1 cellular context compared by ENCODE assay signal in the genomic region with DNA sequence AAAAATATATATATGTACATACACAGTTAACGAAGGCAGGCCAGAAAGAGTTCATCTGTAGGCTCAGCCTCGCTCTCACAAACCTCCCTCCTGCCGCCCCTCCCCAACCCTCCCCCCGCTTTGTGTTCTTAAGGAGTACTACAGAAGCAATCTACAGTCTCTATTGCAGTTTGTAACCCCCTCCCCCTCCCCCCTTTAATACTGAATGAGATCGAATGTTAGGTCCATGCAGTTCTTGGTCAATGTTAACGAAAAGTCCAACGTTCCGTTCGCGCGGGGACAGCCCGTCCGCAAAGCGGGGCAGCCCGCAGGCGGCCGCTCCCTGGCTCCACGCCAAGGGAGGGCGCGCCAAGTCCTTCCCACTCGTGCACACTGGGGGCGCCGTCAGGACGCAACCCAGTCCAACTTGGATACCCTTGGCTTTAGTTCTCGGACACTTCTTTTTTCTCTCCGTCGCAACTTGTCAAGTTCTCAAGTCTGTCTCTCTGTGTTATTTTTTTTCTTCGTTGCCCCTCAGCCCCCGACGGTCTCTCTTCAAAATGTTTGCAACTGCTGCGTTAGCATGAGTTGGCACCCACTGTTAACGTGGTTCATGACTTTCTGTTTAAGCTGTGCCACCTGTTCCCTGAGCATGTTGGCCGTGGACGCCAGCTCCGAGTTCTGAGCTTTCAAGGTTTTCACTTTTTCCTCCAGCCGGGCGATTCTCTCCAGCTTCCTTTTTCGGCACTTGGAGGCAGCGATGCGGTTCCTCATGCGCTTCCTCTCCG.
A peak's percentile ranks its signal among the peaks of the same experiment; 100 is the strongest.
TF ChIP-seq lines count a peak whose summit lies in the region.

No MANE protein-coding gene starts in this region.

TF ChIP-seq in K562, 482 proteins besides CTCF, POLR2A, EP300 and RAD21 (continued from another document and continues in another):
- TF ChIP-seq CGGBP1 (CRISPR knock-in tag; IDR thresholded peaks at IDR 0.05), result no peak
- TF ChIP-seq, protein P1, sequence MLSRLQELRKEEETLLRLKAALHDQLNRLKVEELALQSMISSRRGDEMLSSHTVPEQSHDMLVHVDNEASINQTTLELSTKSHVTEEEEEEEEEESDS (CRISPR knock-in tag; IDR thresholded peaks at IDR 0.05), result no peak
- TF ChIP-seq REST (CRISPR knock-in tag; IDR thresholded peaks at IDR 0.05; ENCODE audit: low read depth), result no peak
- TF ChIP-seq RBBP5 (IDR thresholded peaks at IDR 0.05; ENCODE audit: borderline replicate concordance, insufficient read depth, low read length, poor library complexity, severe bottlenecking), result no peak
- TF ChIP-seq MBD1 (CRISPR knock-in tag; IDR thresholded peaks at IDR 0.05), result no peak
- no peak for TF ChIP-seq COPS2 (conservative IDR thresholded peaks at IDR 0.05)
- TF ChIP-seq CREB1 (IDR thresholded peaks at IDR 0.05), result 0 out of 2 replicates have a peak, but pooled peaks have one; percentile 9
- TF ChIP-seq CREB1 (CRISPR knock-in tag; IDR thresholded peaks at IDR 0.05), result no peak
- TF ChIP-seq, protein P2, sequence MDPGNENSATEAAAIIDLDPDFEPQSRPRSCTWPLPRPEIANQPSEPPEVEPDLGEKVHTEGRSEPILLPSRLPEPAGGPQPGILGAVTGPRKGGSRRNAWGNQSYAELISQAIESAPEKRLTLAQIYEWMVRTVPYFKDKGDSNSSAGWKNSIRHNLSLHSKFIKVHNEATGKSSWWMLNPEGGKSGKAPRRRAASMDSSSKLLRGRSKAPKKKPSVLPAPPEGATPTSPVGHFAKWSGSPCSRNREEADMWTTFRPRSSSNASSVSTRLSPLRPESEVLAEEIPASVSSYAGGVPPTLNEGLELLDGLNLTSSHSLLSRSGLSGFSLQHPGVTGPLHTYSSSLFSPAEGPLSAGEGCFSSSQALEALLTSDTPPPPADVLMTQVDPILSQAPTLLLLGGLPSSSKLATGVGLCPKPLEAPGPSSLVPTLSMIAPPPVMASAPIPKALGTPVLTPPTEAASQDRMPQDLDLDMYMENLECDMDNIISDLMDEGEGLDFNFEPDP (CRISPR knock-in tag; IDR thresholded peaks at IDR 0.05), result no peak
- TF ChIP-seq CTBP1 (IDR thresholded peaks at IDR 0.05; ENCODE audit: borderline replicate concordance), result no peak
- peak; percentile 80 for TF ChIP-seq BHLHE40 (IDR thresholded peaks at IDR 0.05; ENCODE audit: low read length)
- 0 out of 2 replicates have a peak, but pooled peaks have one; percentile 21 for TF ChIP-seq OTX1 (CRISPR knock-in tag; IDR thresholded peaks at IDR 0.05)
- no peak for TF ChIP-seq ZNF347 (CRISPR knock-in tag; IDR thresholded peaks at IDR 0.05; ENCODE audit: low read depth)
- TF ChIP-seq ZNF644 (tag; IDR thresholded peaks at IDR 0.05; ENCODE audit: low read depth), result no peak
- no peak for TF ChIP-seq PHTF2 (CRISPR knock-in tag; IDR thresholded peaks at IDR 0.05)
- TF ChIP-seq NFYB (IDR thresholded peaks at IDR 0.05; ENCODE audit: extremely low read depth, insufficient read length), result no peak
- peak; percentile 27; the same call in 1 of the 2 replicates for TF ChIP-seq SP1 (CRISPR knock-in tag; IDR thresholded peaks at IDR 0.05)
- TF ChIP-seq GABPA (tag; conservative IDR thresholded peaks at IDR 0.05; ENCODE audit: low read depth), result no peak
- TF ChIP-seq, protein P3, sequence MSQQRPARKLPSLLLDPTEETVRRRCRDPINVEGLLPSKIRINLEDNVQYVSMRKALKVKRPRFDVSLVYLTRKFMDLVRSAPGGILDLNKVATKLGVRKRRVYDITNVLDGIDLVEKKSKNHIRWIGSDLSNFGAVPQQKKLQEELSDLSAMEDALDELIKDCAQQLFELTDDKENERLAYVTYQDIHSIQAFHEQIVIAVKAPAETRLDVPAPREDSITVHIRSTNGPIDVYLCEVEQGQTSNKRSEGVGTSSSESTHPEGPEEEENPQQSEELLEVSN (IDR thresholded peaks at IDR 0.05; ENCODE audit: borderline replicate concordance in 1 of 2, extremely low read depth in 1 of 2, insufficient read depth in 1 of 2, insufficient read length in 1 of 2, low read depth in 1 of 2, low read length in 1 of 2, poor library complexity in 1 of 2, severe bottlenecking in 1 of 2), result peak in 1 of 2 experiments; percentile 78
- no peak; the same call in 1 of the 2 replicates for TF ChIP-seq AFF4 (CRISPR knock-in tag; IDR thresholded peaks at IDR 0.05)
- 0 out of 2 replicates have a peak, but pooled peaks have one; percentile 47 for TF ChIP-seq GTF2E2 (tag; IDR thresholded peaks at IDR 0.05)
- peak; percentile 53 for TF ChIP-seq TEAD4 (IDR thresholded peaks at IDR 0.05; ENCODE audit: low read length)
- no peak for TF ChIP-seq TEAD4 (CRISPR knock-in tag; IDR thresholded peaks at IDR 0.05; ENCODE audit: borderline replicate concordance)
- peak; percentile 60 for TF ChIP-seq POLR2B (IDR thresholded peaks at IDR 0.05; ENCODE audit: low read depth, partially characterized antibody)
- no peak for TF ChIP-seq CBX2 (IDR thresholded peaks at IDR 0.05; ENCODE audit: insufficient read depth, low read length, poor library complexity, severe bottlenecking)
- peak; percentile 14 to 54; a peak in 1 of 4 replicates for TF ChIP-seq SIN3A (IDR thresholded peaks at IDR 0.05; ENCODE audit: borderline replicate concordance in 2 of 2, control insufficient read depth in 1 of 2, low read depth in 2 of 2, low read length in 2 of 2)
- TF ChIP-seq, protein P4, sequence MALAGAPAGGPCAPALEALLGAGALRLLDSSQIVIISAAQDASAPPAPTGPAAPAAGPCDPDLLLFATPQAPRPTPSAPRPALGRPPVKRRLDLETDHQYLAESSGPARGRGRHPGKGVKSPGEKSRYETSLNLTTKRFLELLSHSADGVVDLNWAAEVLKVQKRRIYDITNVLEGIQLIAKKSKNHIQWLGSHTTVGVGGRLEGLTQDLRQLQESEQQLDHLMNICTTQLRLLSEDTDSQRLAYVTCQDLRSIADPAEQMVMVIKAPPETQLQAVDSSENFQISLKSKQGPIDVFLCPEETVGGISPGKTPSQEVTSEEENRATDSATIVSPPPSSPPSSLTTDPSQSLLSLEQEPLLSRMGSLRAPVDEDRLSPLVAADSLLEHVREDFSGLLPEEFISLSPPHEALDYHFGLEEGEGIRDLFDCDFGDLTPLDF (CRISPR knock-in tag; IDR thresholded peaks at IDR 0.05), result peak; percentile 24; the same call in 1 of the 2 replicates
- TF ChIP-seq ZNF79 (CRISPR knock-in tag; IDR thresholded peaks at IDR 0.05; ENCODE audit: low read depth), result no peak
- TF ChIP-seq STAT5A (IDR thresholded peaks at IDR 0.05; ENCODE audit: borderline replicate concordance, low read length), result peak; percentile 9; the same call in 1 of the 2 replicates
- TF ChIP-seq, protein P5, sequence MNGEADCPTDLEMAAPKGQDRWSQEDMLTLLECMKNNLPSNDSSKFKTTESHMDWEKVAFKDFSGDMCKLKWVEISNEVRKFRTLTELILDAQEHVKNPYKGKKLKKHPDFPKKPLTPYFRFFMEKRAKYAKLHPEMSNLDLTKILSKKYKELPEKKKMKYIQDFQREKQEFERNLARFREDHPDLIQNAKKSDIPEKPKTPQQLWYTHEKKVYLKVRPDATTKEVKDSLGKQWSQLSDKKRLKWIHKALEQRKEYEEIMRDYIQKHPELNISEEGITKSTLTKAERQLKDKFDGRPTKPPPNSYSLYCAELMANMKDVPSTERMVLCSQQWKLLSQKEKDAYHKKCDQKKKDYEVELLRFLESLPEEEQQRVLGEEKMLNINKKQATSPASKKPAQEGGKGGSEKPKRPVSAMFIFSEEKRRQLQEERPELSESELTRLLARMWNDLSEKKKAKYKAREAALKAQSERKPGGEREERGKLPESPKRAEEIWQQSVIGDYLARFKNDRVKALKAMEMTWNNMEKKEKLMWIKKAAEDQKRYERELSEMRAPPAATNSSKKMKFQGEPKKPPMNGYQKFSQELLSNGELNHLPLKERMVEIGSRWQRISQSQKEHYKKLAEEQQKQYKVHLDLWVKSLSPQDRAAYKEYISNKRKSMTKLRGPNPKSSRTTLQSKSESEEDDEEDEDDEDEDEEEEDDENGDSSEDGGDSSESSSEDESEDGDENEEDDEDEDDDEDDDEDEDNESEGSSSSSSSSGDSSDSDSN (IDR thresholded peaks at IDR 0.05; ENCODE audit: borderline replicate concordance in 1 of 2, low read depth in 2 of 2, low read length in 2 of 2), result no peak
- peak; percentile 85; the same call in 1 of the 2 replicates for TF ChIP-seq THRAP3 (IDR thresholded peaks at IDR 0.05; ENCODE audit: borderline replicate concordance)
- TF ChIP-seq ZBTB2 (IDR thresholded peaks at IDR 0.05), result peak; percentile 35; the same call in 1 of the 2 replicates
- TF ChIP-seq ILK (tag; IDR thresholded peaks at IDR 0.05; ENCODE audit: borderline replicate concordance, low read depth), result no peak
- no peak for TF ChIP-seq XRCC4 (IDR thresholded peaks at IDR 0.05; ENCODE audit: extremely low read depth, insufficient read depth, insufficient read length)
- no peak for TF ChIP-seq ZNF282 (CRISPR knock-in tag; IDR thresholded peaks at IDR 0.05)
